ENCODE assay signal across 24 cellular contexts in the genomic region with DNA sequence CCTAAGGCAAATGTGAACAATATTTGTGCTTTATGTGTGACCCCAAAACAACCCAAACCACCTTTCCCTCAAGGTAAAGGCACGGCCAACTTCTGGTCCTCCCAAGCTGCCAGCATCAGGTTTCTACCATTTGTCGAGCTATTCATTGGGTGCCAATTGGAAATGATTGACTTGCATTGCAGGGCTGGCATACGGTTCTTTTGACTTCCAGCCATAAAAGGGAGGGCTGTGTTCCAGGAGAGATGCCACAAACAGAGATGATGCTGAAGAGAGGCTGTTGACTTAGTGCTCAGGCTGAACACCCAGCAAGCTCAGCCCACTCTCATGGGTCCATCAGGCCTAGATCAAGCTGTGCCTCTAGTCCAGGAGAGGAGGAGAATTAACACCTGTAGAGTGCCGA.
"Had no signal": no experiment of that assay in that cellular context is flagged by ENCODE, and none has a peak within 500 bp of the region (broad histone marks: within the 10 kb centered on the region; RNA-seq: fewer than 3 reads in every experiment).

No MANE protein-coding gene starts in this region.

- ATAC-seq: heart left ventricle; psoas muscle; sciatic nerve; stimulated activated memory B cell treated with anti-CD40 and anti-IgM and Interleukin-4, amounts not matched to agents 10 μg/mL and 1 μg/mL and 100 μg/mL, for 72 hours; upper lobe of right lung had no signal

- H3K79me2 ChIP-seq: parathyroid adenoma had no signal

- H3K4me3 Mint-ChIP-seq: endodermal cell; naive B cell; nephron; stimulated activated memory B cell treated with anti-CD40 and anti-IgM and Interleukin-4, amounts not matched to agents 10 μg/mL and 1 μg/mL and 100 μg/mL, for 72 hours; stimulated activated naive CD8-positive, alpha-beta T cell treated with anti-CD3 and anti-CD28 coated beads, Interleukin-15, Interleukin-2, amounts not matched to agents 100 ng/mL and 50 ng/mL, for 24 hours had no signal

- H2AFZ ChIP-seq: parathyroid adenoma had no signal

- FAIRE-seq: endothelial cell of umbilical vein had no signal

- H3K9me3 ChIP-seq: colonic mucosa, heart left ventricle, psoas muscle, spleen, testis, tibial nerve, upper lobe of right lung had no signal

- H3K36me3 ChIP-seq: colonic mucosa, heart left ventricle, spleen, tibial nerve, upper lobe of right lung had no signal

- H3K27ac Mint-ChIP-seq: endodermal cell; naive B cell; nephron; stimulated activated memory B cell treated with anti-CD40 and anti-IgM and Interleukin-4, amounts not matched to agents 10 μg/mL and 1 μg/mL and 100 μg/mL, for 72 hours; stimulated activated naive CD8-positive, alpha-beta T cell treated with anti-CD3 and anti-CD28 coated beads, Interleukin-15, Interleukin-2, amounts not matched to agents 100 ng/mL and 50 ng/mL, for 24 hours had no signal

- DNase-seq: colonic mucosa; dermis blood vessel endothelial cell; effector CD4-positive, alpha-beta T cell; endodermal cell; erythroblast; foreskin melanocyte; heart left ventricle; kidney glomerular epithelial cell; mesendoderm; naive B cell; psoas muscle; spleen; stimulated activated CD4-positive, alpha-beta T cell treated with anti-CD3 and anti-CD28 coated beads, Interleukin-15, amount 100 ng/mL, for 24 hours; stimulated activated CD4-positive, alpha-beta T cell treated with anti-CD3 and anti-CD28 coated beads, Interleukin-1b, Interleukin-23, amount 100 ng/mL, for 48 hours; stimulated activated CD4-positive, alpha-beta T cell treated with anti-CD3 and anti-CD28 coated beads, Interleukin-4, amount 100 ng/mL, for 24 hours; testis; upper lobe of right lung had no signal

- H3K9me3 Mint-ChIP-seq: endodermal cell; nephron; stimulated activated naive CD8-positive, alpha-beta T cell treated with anti-CD3 and anti-CD28 coated beads, Interleukin-15, Interleukin-2, amounts not matched to agents 100 ng/mL and 50 ng/mL, for 24 hours had no signal

- H3K27ac ChIP-seq: colonic mucosa, heart left ventricle, parathyroid adenoma, psoas muscle, spleen, testis, tibial nerve, upper lobe of right lung had no signal

- H3K36me3 Mint-ChIP-seq: naive B cell; stimulated activated memory B cell treated with anti-CD40 and anti-IgM and Interleukin-4, amounts not matched to agents 10 μg/mL and 1 μg/mL and 100 μg/mL, for 72 hours had no signal

- H3K9ac ChIP-seq: parathyroid adenoma had no signal

- H3K4me3 ChIP-seq: colonic mucosa, heart left ventricle, psoas muscle, spleen, testis, tibial nerve, upper lobe of right lung had no signal

- H3K4me1 ChIP-seq: colonic mucosa, parathyroid adenoma, psoas muscle, spleen, testis, tibial nerve, upper lobe of right lung had no signal

- H3K4me1 Mint-ChIP-seq: naive B cell; nephron; stimulated activated memory B cell treated with anti-CD40 and anti-IgM and Interleukin-4, amounts not matched to agents 10 μg/mL and 1 μg/mL and 100 μg/mL, for 72 hours had no signal

- H3K27me3 ChIP-seq: colonic mucosa, heart left ventricle, spleen, testis, tibial nerve, upper lobe of right lung had no signal
